11 cellular contexts compared by ENCODE assay signal in genomic region chr12:131390408-131391100, GRCh38.
A peak's percentile ranks its signal among the peaks of the same experiment; 100 is the strongest.
DNase-seq lines count a peak whose midpoint lies in the region; ATAC-seq and TF ChIP-seq lines count a peak whose summit lies in the region.
"Had no signal": no experiment of that assay in that cellular context is flagged by ENCODE, and none has a peak within 500 bp of the region (broad histone marks: within the 10 kb centered on the region; RNA-seq: fewer than 3 reads in every experiment).

No MANE protein-coding gene starts in this region.

- no peak overlapping the region for H2AFZ ChIP-seq in hepatocyte

- DNase-seq in MCF 10A (ENCODE audit: unreplicated experiment) (peak; percentile 66), breast epithelium (ENCODE audit: low spot score in 2 of 2) (no peak), RWPE1 (ENCODE audit: low spot score) (peak; percentile 52), hepatocyte (ENCODE audit: low spot score) (peak; percentile 71), upper lobe of right lung (no peak), NCI-H524 (lab: John Stamatoyannopoulos, UW) (no peak), esophagus squamous epithelium (lab: John Stamatoyannopoulos, UW) (no peak), GOT3 (lab: John Stamatoyannopoulos, UW) (no peak)
- DNase-seq: activated naive CD8-positive, alpha-beta T cell treated with anti-CD3 and anti-CD28 coated beads, Interleukin-2, amount 10 ng/mL, durations not matched to agents 7 days and 5 days; immature natural killer cell had no signal

- no peak overlapping the region for H3K27ac Mint-ChIP-seq in MCF 10A (ENCODE audit: low read depth, unreplicated experiment)
- H3K27ac Mint-ChIP-seq: activated naive CD8-positive, alpha-beta T cell treated with anti-CD3 and anti-CD28 coated beads, Interleukin-2, amount 10 ng/mL, durations not matched to agents 7 days and 5 days; B cell had no signal

- no TSS peak for BruUV-seq in MCF 10A (replicated peaks; lab: Mats Ljungman, UMichigan)

- H3K4me2 ChIP-seq in hepatocyte: no peak overlapping the region

- no peaks in the 10 kb centered on the region for H3K4me1 Mint-ChIP-seq in MCF 10A (ENCODE audit: insufficient read depth, unreplicated experiment)
- H3K4me1 Mint-ChIP-seq: activated naive CD8-positive, alpha-beta T cell treated with anti-CD3 and anti-CD28 coated beads, Interleukin-2, amount 10 ng/mL, durations not matched to agents 7 days and 5 days; B cell had no signal

- POLR2A ChIA-PET in MCF 10A (lab: Yijun Ruan, JAX): no interaction called here
- POLR2A ChIA-PET in RWPE1 (lab: Yijun Ruan, JAX; ENCODE audit: low non-redundant PET): no interaction called here

- no peaks in the 10 kb centered on the region for H3K79me2 ChIP-seq in hepatocyte

- H3K4me3 ChIP-seq in breast epithelium (no peak overlapping the region), hepatocyte (no peak overlapping the region), upper lobe of right lung (no peak overlapping the region), esophagus squamous epithelium (no peak overlapping the region)

- peak; percentile 13 for ATAC-seq in upper lobe of right lung

- H3K27me3 Mint-ChIP-seq in MCF 10A (ENCODE audit: insufficient read depth, unreplicated experiment): peaks cover 25% of the 10 kb centered on the region
- H3K27me3 Mint-ChIP-seq: activated naive CD8-positive, alpha-beta T cell treated with anti-CD3 and anti-CD28 coated beads, Interleukin-2, amount 10 ng/mL, durations not matched to agents 7 days and 5 days had no signal

- H3K27me3 ChIP-seq in breast epithelium: peaks cover 0 to 51% of the 10 kb centered on the region in 2 donors
- H3K27me3 ChIP-seq in hepatocyte: no peaks in the 10 kb centered on the region
- peaks cover 17% of the 10 kb centered on the region for H3K27me3 ChIP-seq in upper lobe of right lung
- H3K27me3 ChIP-seq in esophagus squamous epithelium: peaks cover 0 to 62% (median 0%) of the 10 kb centered on the region in 4 donors

- H3K36me3 ChIP-seq in breast epithelium (no peaks in the 10 kb centered on the region), hepatocyte (replicated peaks; ENCODE audit: insufficient read depth, low read depth) (no peaks in the 10 kb centered on the region), upper lobe of right lung (no peaks in the 10 kb centered on the region), esophagus squamous epithelium (no peaks in the 10 kb centered on the region)

- H3K9me3 ChIP-seq in breast epithelium: no peaks in the 10 kb centered on the region
- H3K9me3 ChIP-seq in hepatocyte (ENCODE audit: low read depth): no peaks in the 10 kb centered on the region
- H3K9me3 ChIP-seq in upper lobe of right lung: no peaks in the 10 kb centered on the region
- no peaks in the 10 kb centered on the region for H3K9me3 ChIP-seq in esophagus squamous epithelium

- no peaks in the 10 kb centered on the region for H3K9me3 Mint-ChIP-seq in MCF 10A (ENCODE audit: unreplicated experiment)
- H3K9me3 Mint-ChIP-seq: activated naive CD8-positive, alpha-beta T cell treated with anti-CD3 and anti-CD28 coated beads, Interleukin-2, amount 10 ng/mL, durations not matched to agents 7 days and 5 days had no signal

- intact Hi-C loops in MCF 10A (cut with micrococcal nuclease): no loop called here
- intact Hi-C loops in breast epithelium (cut with DNase I; ENCODE audit: low total_unique reads): no loop called here
- intact Hi-C loops in upper lobe of right lung (cut with DNase I): no loop called here
- intact Hi-C loops in esophagus squamous epithelium (cut with DNase I): no loop called here

- H3K36me3 Mint-ChIP-seq in MCF 10A (ENCODE audit: insufficient read depth, unreplicated experiment): no peaks in the 10 kb centered on the region
- H3K36me3 Mint-ChIP-seq: activated naive CD8-positive, alpha-beta T cell treated with anti-CD3 and anti-CD28 coated beads, Interleukin-2, amount 10 ng/mL, durations not matched to agents 7 days and 5 days; immature natural killer cell had no signal

- 61% methylated on average over 14 of the region's 14 CpGs for WGBS in hepatocyte (ENCODE audit: low lambda C conversion rate, missing lambda C conversion rate)
- 28 to 39% methylated on average over 9 to 12 of the region's 14 CpGs for WGBS in esophagus squamous epithelium, 2 donors

- TF ChIP-seq POLR2A in breast epithelium (IDR thresholded peaks at IDR 0.05) (no peak), esophagus squamous epithelium (IDR thresholded peaks at IDR 0.05) (no peak)

- H3K9me2 ChIP-seq in hepatocyte (replicated peaks; ENCODE audit: insufficient read depth): no peaks in the 10 kb centered on the region

- H3K27ac ChIP-seq in breast epithelium (no peak overlapping the region), RWPE1 (no peak overlapping the region), hepatocyte (no peak overlapping the region), upper lobe of right lung (no peak overlapping the region), esophagus squamous epithelium (no peak overlapping the region)

- no peak overlapping the region for H3K4me3 Mint-ChIP-seq in MCF 10A (ENCODE audit: unreplicated experiment)
- H3K4me3 Mint-ChIP-seq: activated naive CD8-positive, alpha-beta T cell treated with anti-CD3 and anti-CD28 coated beads, Interleukin-2, amount 10 ng/mL, durations not matched to agents 7 days and 5 days; B cell; immature natural killer cell had no signal

- no peaks in the 10 kb centered on the region for H3K4me1 ChIP-seq in breast epithelium
- no peaks in the 10 kb centered on the region for H3K4me1 ChIP-seq in hepatocyte (ENCODE audit: insufficient read depth)
- H3K4me1 ChIP-seq in upper lobe of right lung: no peaks in the 10 kb centered on the region
- no peaks in the 10 kb centered on the region for H3K4me1 ChIP-seq in esophagus squamous epithelium

- H4K20me1 ChIP-seq in hepatocyte (ENCODE audit: insufficient read depth, poor library complexity, severe bottlenecking): no peaks in the 10 kb centered on the region

- CTCF ChIA-PET in MCF 10A (lab: Yijun Ruan, JAX) (interaction anchor here (0.6 to 1.6 kb wide), 3 partner anchors 109 to 258 kb away, joined by 3 to 4 read pairs (median 3); no protein-coding TSS in a partner anchor), RWPE1 (lab: Yijun Ruan, JAX) (interaction anchor here (0.5 kb wide), 2 partner anchors 58 to 423 kb away, joined by 4 to 6 read pairs; no protein-coding TSS in a partner anchor)

- no peak for TF ChIP-seq CTCF in MCF 10A (IDR thresholded peaks at IDR 0.05; ENCODE audit: unreplicated experiment)
- no peak for TF ChIP-seq CTCF in breast epithelium (IDR thresholded peaks at IDR 0.05)
- no peak for TF ChIP-seq CTCF in RWPE1 (conservative IDR thresholded peaks at IDR 0.05; ENCODE audit: low read depth)
- TF ChIP-seq CTCF in hepatocyte (IDR thresholded peaks at IDR 0.05; ENCODE audit: poor library complexity): no peak
- TF ChIP-seq CTCF in upper lobe of right lung (IDR thresholded peaks at IDR 0.05): no peak
- no peak for TF ChIP-seq CTCF in esophagus squamous epithelium (IDR thresholded peaks at IDR 0.05)

Comparison
In these comparisons a context has a peak if more than half of its experiments do, and no peak if none do; other contexts are left out.
1. DNase-seq: peak in MCF 10A (single experiment), RWPE1 (single experiment) and hepatocyte (single experiment); none in breast epithelium (0 of 2), upper lobe of right lung (single experiment), NCI-H524 (0 of 2), esophagus squamous epithelium (single experiment) and GOT3 (single experiment).